In genomic region chr9:120655005-120655622, GRCh38 we compare ENCODE assay signal across 9 cellular contexts. TPM values are rescaled to one million over a fixed set of nuclear protein-coding genes. Genes with fewer than 3 reads are reported as not detected.
DNase-seq lines count a peak whose midpoint lies in the region; ATAC-seq lines count a peak whose summit lies in the region.
"Had no signal": no experiment of that assay in that cellular context is flagged by ENCODE, and none has a peak within 500 bp of the region (broad histone marks: within the 10 kb centered on the region; RNA-seq: fewer than 3 reads in every experiment).

No MANE protein-coding gene starts in this region.

- peak; percentile 57 for ATAC-seq in GM18858 (IDR thresholded peaks at IDR 0.05; ENCODE audit: unreplicated experiment)
- peak; percentile 76 for ATAC-seq in HG02938 (IDR thresholded peaks at IDR 0.05; ENCODE audit: unreplicated experiment)
- ATAC-seq in activated CD8-positive, alpha-beta T cell treated with anti-CD3 and anti-CD28 coated beads, Interleukin-2, amount 10 ng/mL, durations not matched to agents 7 days and 5 days, result peak; percentile 47
- no peak for ATAC-seq in HG02588 (IDR thresholded peaks at IDR 0.05; ENCODE audit: unreplicated experiment)

- POLR2A ChIA-PET in activated CD8-positive, alpha-beta T cell treated with anti-CD3 and anti-CD28 coated beads, Interleukin-2, amount 10 ng/mL, durations not matched to agents 7 days and 5 days (lab: Charles Lee), result no interaction called here

- no peaks in the 10 kb centered on the region for H3K36me3 Mint-ChIP-seq in activated CD8-positive, alpha-beta T cell treated with anti-CD3 and anti-CD28 coated beads, Interleukin-2, amount 10 ng/mL, durations not matched to agents 7 days and 5 days (ENCODE audit: low read depth)

- no peak for DNase-seq in activated CD8-positive, alpha-beta T cell treated with anti-CD3 and anti-CD28 coated beads, Interleukin-2, amount 10 ng/mL, durations not matched to agents 7 days and 5 days
- DNase-seq in myocyte (ENCODE audit: low read depth) (peak; percentile 50), NCI-H82 treated with DMSO at 0.1 percent for 48 hours (lab: John Stamatoyannopoulos, UW; ENCODE audit: unreplicated experiment) (no peak), epidermal melanocyte (ENCODE audit: insufficient read length, low spot score) (no peak)
- DNase-seq in stimulated activated CD8-positive, alpha-beta memory T cell treated with anti-CD3 and anti-CD28 coated beads, Interleukin-4, amount 100 ng/mL, for 48 hours, result no peak
- DNase-seq: NCI-H526 had no signal

- H3K4me1 Mint-ChIP-seq in activated CD8-positive, alpha-beta T cell treated with anti-CD3 and anti-CD28 coated beads, Interleukin-2, amount 10 ng/mL, durations not matched to agents 7 days and 5 days (ENCODE audit: low read depth), result peaks cover 2% of the 10 kb centered on the region

- no peaks in the 10 kb centered on the region for H3K27me3 Mint-ChIP-seq in activated CD8-positive, alpha-beta T cell treated with anti-CD3 and anti-CD28 coated beads, Interleukin-2, amount 10 ng/mL, durations not matched to agents 7 days and 5 days (ENCODE audit: low read depth)

- H3K9me3 Mint-ChIP-seq in activated CD8-positive, alpha-beta T cell treated with anti-CD3 and anti-CD28 coated beads, Interleukin-2, amount 10 ng/mL, durations not matched to agents 7 days and 5 days (ENCODE audit: insufficient read depth), result no peaks in the 10 kb centered on the region

- CTCF ChIA-PET in activated CD8-positive, alpha-beta T cell treated with anti-CD3 and anti-CD28 coated beads, Interleukin-2, amount 10 ng/mL, durations not matched to agents 7 days and 5 days (lab: Charles Lee), result interaction anchor here (1.3 kb wide), 1 partner anchor 326 kb away, joined by 3 read pairs; no protein-coding TSS in a partner anchor

- no peak overlapping the region for H3K4me3 Mint-ChIP-seq in activated CD8-positive, alpha-beta T cell treated with anti-CD3 and anti-CD28 coated beads, Interleukin-2, amount 10 ng/mL, durations not matched to agents 7 days and 5 days

- H3K27ac Mint-ChIP-seq in activated CD8-positive, alpha-beta T cell treated with anti-CD3 and anti-CD28 coated beads, Interleukin-2, amount 10 ng/mL, durations not matched to agents 7 days and 5 days, result no peak overlapping the region

RNA-seq across cellular contexts. Expression of gene MEGF9, which starts 59.2 kb away (rescaled TPM):
- total RNA-seq in activated CD8-positive, alpha-beta T cell treated with anti-CD3 and anti-CD28 coated beads, Interleukin-2, amount 10 ng/mL, durations not matched to agents 7 days and 5 days, result 1 to 10 TPM; 6.3 to 6.7 TPM
- total RNA-seq in myocyte, result 9.5 and 16.3 TPM in 2 replicates
- polyA plus RNA-seq in myocyte (2012), result 12.6 TPM
